In genomic region chr3:57691411-57692133, GRCh38 we compare ENCODE assay signal across 1 cellular context.
TF ChIP-seq lines count a peak whose summit lies in the region.

No MANE protein-coding gene starts in this region.

TF ChIP-seq in GM12878, 131 proteins besides CTCF, POLR2A, EP300 and RAD21 (continued from another document):
- no peak for TF ChIP-seq ZNF687 (IDR thresholded peaks at IDR 0.05)
- no peak for TF ChIP-seq ZBTB4 (CRISPR knock-in tag; IDR thresholded peaks at IDR 0.05)
- TF ChIP-seq IRF4 (IDR thresholded peaks at IDR 0.05; ENCODE audit: low read depth, low read length), result no peak
- TF ChIP-seq PKNOX1 (IDR thresholded peaks at IDR 0.05), result peak; percentile 55
- TF ChIP-seq ZBED1 (IDR thresholded peaks at IDR 0.05; ENCODE audit: borderline replicate concordance), result no peak
- TF ChIP-seq ZNF384 (IDR thresholded peaks at IDR 0.05; ENCODE audit: borderline replicate concordance, low read depth, low read length), result peak; percentile 56
- no peak for TF ChIP-seq TAF1 (IDR thresholded peaks at IDR 0.05; ENCODE audit: borderline replicate concordance, low read depth, low read length)
- TF ChIP-seq ZNF207 (IDR thresholded peaks at IDR 0.05; ENCODE audit: borderline replicate concordance), result no peak
- TF ChIP-seq SKIL (IDR thresholded peaks at IDR 0.05; ENCODE audit: low read depth, poor library complexity, severe bottlenecking), result no peak
- no peak for TF ChIP-seq ETV6 (conservative IDR thresholded peaks at IDR 0.05 in 1 of 2, IDR thresholded peaks at IDR 0.05 in 1 of 2; ENCODE audit: borderline replicate concordance in 1 of 2, low read depth in 1 of 2)
- TF ChIP-seq LARP7 (IDR thresholded peaks at IDR 0.05), result no peak
- no peak for TF ChIP-seq NRF1 (conservative IDR thresholded peaks at IDR 0.05; ENCODE audit: low read depth, low read length)
- no peak for TF ChIP-seq BCL11A (IDR thresholded peaks at IDR 0.05; ENCODE audit: low read depth, low read length)
- no peak for TF ChIP-seq CBX3 (IDR thresholded peaks at IDR 0.05; ENCODE audit: borderline replicate concordance, low read depth)
- TF ChIP-seq DPF2 (IDR thresholded peaks at IDR 0.05), result no peak
- no peak for TF ChIP-seq MEF2A (IDR thresholded peaks at IDR 0.05; ENCODE audit: insufficient read depth, low read depth, low read length)
- 0 out of 2 replicates have a peak, but pooled peaks have one; percentile 10 for TF ChIP-seq PML (IDR thresholded peaks at IDR 0.05; ENCODE audit: low read length)
- TF ChIP-seq STAT3 (IDR thresholded peaks at IDR 0.05; ENCODE audit: low read depth, low read length), result no peak
